14 cellular contexts compared by ENCODE assay signal in the genomic region with DNA sequence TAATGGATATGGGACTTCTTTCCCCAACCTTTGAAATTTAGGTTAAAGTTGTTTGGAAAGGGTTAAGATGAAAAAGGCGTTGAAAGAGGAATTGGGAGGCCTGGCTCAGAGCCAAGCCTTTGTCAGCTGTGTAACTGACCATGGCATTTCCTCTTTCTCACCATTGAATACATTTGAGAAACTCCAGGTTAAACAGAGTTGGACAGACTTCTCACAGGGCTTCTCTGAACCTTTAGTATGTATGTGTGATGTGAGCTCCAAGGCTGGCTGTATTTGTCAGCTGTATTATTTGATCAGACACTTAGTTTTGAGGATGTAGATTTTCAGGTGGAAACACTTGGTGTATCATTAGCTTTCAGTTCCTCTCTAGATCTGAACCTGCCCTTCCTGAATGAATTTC.
DNase-seq lines count a peak whose midpoint lies in the region; ATAC-seq and TF ChIP-seq lines count a peak whose summit lies in the region.
"Had no signal": no experiment of that assay in that cellular context is flagged by ENCODE, and none has a peak within 500 bp of the region (broad histone marks: within the 10 kb centered on the region; RNA-seq: fewer than 3 reads in every experiment).

No MANE protein-coding gene starts in this region.

- no peak for TF ChIP-seq POLR2A in heart left ventricle (IDR thresholded peaks at IDR 0.05)

- H3K4me1 ChIP-seq in SK-N-SH (ENCODE audit: control insufficient read depth in 1 of 2, insufficient read depth in 2 of 2, low read depth in 1 of 2, low read length in 1 of 2) (peaks cover 5% of the 10 kb centered on the region in 2 experiments; a peak in 3 of 4 replicates), heart left ventricle (peaks cover 0 to 14% (median 0%) of the 10 kb centered on the region in 12 donors)

- H3K9ac ChIP-seq in SK-N-SH: no peak overlapping the region

- ATAC-seq in HG02885 (IDR thresholded peaks at IDR 0.05; ENCODE audit: poor library complexity, unreplicated experiment) (peak; percentile 59), heart left ventricle (peak in 1 of 4 donors; percentile 36), natural killer cell (no peak)
- ATAC-seq: WTC11 had no signal

- H3K9me3 ChIP-seq in SK-N-SH (no peaks in the 10 kb centered on the region), heart left ventricle (no peaks in the 10 kb centered on the region)

- intact Hi-C loops in heart left ventricle (cut with DNase I) (no loop called here), natural killer cell (cut with micrococcal nuclease) (no loop called here)

- no peaks in the 10 kb centered on the region for H3K9me2 ChIP-seq in SK-N-SH

- no peaks in the 10 kb centered on the region for H4K20me1 ChIP-seq in SK-N-SH (ENCODE audit: insufficient read depth)

- peaks cover 9 to 12% of the 10 kb centered on the region in 2 donors for H3K27me3 Mint-ChIP-seq in natural killer cell (ENCODE audit: low read depth in 2 of 2)

- no peak overlapping the region for H2AFZ ChIP-seq in SK-N-SH (ENCODE audit: low read depth)

- H3K4me3 ChIP-seq in SK-N-SH (ENCODE audit: low read depth in 2 of 2, low read length in 1 of 2) (no peak overlapping the region), heart left ventricle (no peak overlapping the region)

- no peaks in the 10 kb centered on the region; the same call in 1 of the 2 replicates for H3K79me2 ChIP-seq in SK-N-SH (ENCODE audit: insufficient read depth)

- DNase-seq in AML-193 (lab: John Stamatoyannopoulos, UW) (peak; percentile 74 to 78), SK-N-SH (no peak), heart left ventricle (peak in 4 of 5 donors; percentile 23 to 67 (median 40)), NCI-H1092 treated with DMSO at 0.1 percent for 48 hours (lab: John Stamatoyannopoulos, UW) (no peak), DMS79 treated with DMSO at 0.1 percent for 48 hours (lab: John Stamatoyannopoulos, UW) (no peak), GOT3 (lab: John Stamatoyannopoulos, UW) (no peak), natural killer cell (no peak)
- DNase-seq: HCEC 1CT, IMR-90, NCI-H526 had no signal

- no peak overlapping the region for H3K4me3 Mint-ChIP-seq in natural killer cell
- H3K4me3 Mint-ChIP-seq: activated naive CD4-positive, alpha-beta T cell treated with anti-CD3 and anti-CD28 coated beads, Interleukin-2, amount 50 U/mL, for 24 hours; WTC11 had no signal

- no peak overlapping the region; the same call in 1 of the 2 replicates for H3K4me2 ChIP-seq in SK-N-SH

- H3F3A ChIP-seq in SK-N-SH (replicated peaks; ENCODE audit: insufficient read depth): peaks cover 3% of the 10 kb centered on the region

- 3% methylated on average over 1 of the region's 1 CpG for WGBS in SK-N-SH (ENCODE audit: low lambda C conversion rate)
- WGBS in heart left ventricle, 4 donors: 7 to 21% (median 14%) methylated on average over 1 of the region's 1 CpG

- H3K27me3 ChIP-seq in SK-N-SH (ENCODE audit: insufficient read depth): no peaks in the 10 kb centered on the region
- peaks cover 0 to 4% (median 0%) of the 10 kb centered on the region in 9 donors for H3K27me3 ChIP-seq in heart left ventricle

- no peak overlapping the region for H3K27ac Mint-ChIP-seq in natural killer cell
- H3K27ac Mint-ChIP-seq: activated naive CD4-positive, alpha-beta T cell treated with anti-CD3 and anti-CD28 coated beads, Interleukin-2, amount 50 U/mL, for 24 hours; WTC11 had no signal

- TF ChIP-seq EP300 in SK-N-SH (IDR thresholded peaks at IDR 0.05; ENCODE audit: borderline replicate concordance in 1 of 2, low read depth in 1 of 2, low read length in 1 of 2): no peak

- TF ChIP-seq CTCF in SK-N-SH (IDR thresholded peaks at IDR 0.05): no peak
- TF ChIP-seq CTCF in heart left ventricle (IDR thresholded peaks at IDR 0.05): no peak
- no peak for TF ChIP-seq CTCF in natural killer cell (IDR thresholded peaks at IDR 0.05)

- H3K4me1 Mint-ChIP-seq in natural killer cell: no peaks in the 10 kb centered on the region
- H3K4me1 Mint-ChIP-seq: activated naive CD4-positive, alpha-beta T cell treated with anti-CD3 and anti-CD28 coated beads, Interleukin-2, amount 50 U/mL, for 24 hours; WTC11 had no signal

- H3K36me3 ChIP-seq in SK-N-SH (replicated peaks in 1 of 2; ENCODE audit: control insufficient read depth in 1 of 2, insufficient read depth in 2 of 2, low read length in 1 of 2) (no peaks in the 10 kb centered on the region), heart left ventricle (no peaks in the 10 kb centered on the region)

- peak overlapping the region; percentile 69 to 87 for H3K27ac ChIP-seq in SK-N-SH (ENCODE audit: low read depth in 2 of 2, low read length in 1 of 2)
- no peak overlapping the region for H3K27ac ChIP-seq in heart left ventricle
- H3K27ac ChIP-seq: epithelial cell of prostate had no signal

- no peaks in the 10 kb centered on the region for H3K36me3 Mint-ChIP-seq in natural killer cell
- H3K36me3 Mint-ChIP-seq: activated naive CD4-positive, alpha-beta T cell treated with anti-CD3 and anti-CD28 coated beads, Interleukin-2, amount 50 U/mL, for 24 hours; WTC11 had no signal

- no peak for TF ChIP-seq RAD21 in SK-N-SH (IDR thresholded peaks at IDR 0.05; ENCODE audit: low read length)

- CTCF ChIA-PET in SK-N-SH (lab: Yijun Ruan, JAX): no interaction called here

- H3K9me3 Mint-ChIP-seq in natural killer cell: no peaks in the 10 kb centered on the region
- H3K9me3 Mint-ChIP-seq: activated naive CD4-positive, alpha-beta T cell treated with anti-CD3 and anti-CD28 coated beads, Interleukin-2, amount 50 U/mL, for 24 hours; WTC11 had no signal

- POLR2A ChIA-PET in SK-N-SH (lab: Yijun Ruan, JAX): no interaction called here

TF ChIP-seq in SK-N-SH, 30 proteins besides CTCF, POLR2A, EP300 and RAD21:
- TF ChIP-seq SMC3 (IDR thresholded peaks at IDR 0.05; ENCODE audit: low read depth, low read length) (no peak), NFIC (IDR thresholded peaks at IDR 0.05; ENCODE audit: borderline replicate concordance) (peak; percentile 83), CHD2 (IDR thresholded peaks at IDR 0.05; ENCODE audit: low read length, partially characterized antibody) (no peak), REST (IDR thresholded peaks at IDR 0.05; ENCODE audit: low read depth, low read length) (no peak), TCF12 (IDR thresholded peaks at IDR 0.05) (peak; percentile 62), RCOR1 (IDR thresholded peaks at IDR 0.05; ENCODE audit: low read length) (no peak), POLR2AphosphoS5 (IDR thresholded peaks at IDR 0.05; ENCODE audit: low read depth, low read length) (no peak; the same call in 1 of the 2 replicates), YY1 (IDR thresholded peaks at IDR 0.05; ENCODE audit: low read depth) (no peak), RXRA (IDR thresholded peaks at IDR 0.05; ENCODE audit: borderline replicate concordance, low read depth) (no peak), SIN3A (IDR thresholded peaks at IDR 0.05; ENCODE audit: borderline replicate concordance, low read depth, low read length) (no peak), MXI1 (IDR thresholded peaks at IDR 0.05; ENCODE audit: low read depth, low read length) (no peak), FOXJ3 (CRISPR knock-in tag; IDR thresholded peaks at IDR 0.05) (no peak), PBX3 (IDR thresholded peaks at IDR 0.05) (peak; percentile 59)
TF ChIP-seq in SK-N-SH: peak in this region for 3.

Comparison
In these comparisons a context has a peak if more than half of its experiments do, and no peak if none do; other contexts are left out.
1. DNase-seq: peak in AML-193 (2 of 2) and heart left ventricle (4 of 5); none in SK-N-SH (single experiment), NCI-H1092 treated with DMSO at 0.1 percent for 48 hours (single experiment), DMS79 treated with DMSO at 0.1 percent for 48 hours (single experiment), GOT3 (single experiment) and natural killer cell (single experiment).
2. H3K27ac ChIP-seq: peak in SK-N-SH (2 of 2); none in heart left ventricle (0 of 12).